Comparison of ENCODE assay signal across 13 cellular contexts in genomic region chr14:95725685-95726336, GRCh38.
DNase-seq lines count a peak whose midpoint lies in the region; ATAC-seq lines count a peak whose summit lies in the region.
"Had no signal": no experiment of that assay in that cellular context is flagged by ENCODE, and none has a peak within 500 bp of the region (broad histone marks: within the 10 kb centered on the region; RNA-seq: fewer than 3 reads in every experiment).

No MANE protein-coding gene starts in this region.

- ATAC-seq in GM18508 (IDR thresholded peaks at IDR 0.05; ENCODE audit: insufficient read depth, unreplicated experiment), result peak; percentile 56
- peak; percentile 38 for ATAC-seq in GM19468 (IDR thresholded peaks at IDR 0.05; ENCODE audit: extremely low read depth, unreplicated experiment)
- peak; percentile 53 for ATAC-seq in HG02970 (IDR thresholded peaks at IDR 0.05; ENCODE audit: low FRiP score, unreplicated experiment)
- ATAC-seq: effector memory CD8-positive, alpha-beta T cell had no signal

- peak; percentile 41 for DNase-seq in NAMALWA (ENCODE audit: low spot score)
- DNase-seq in NCI-H1105 treated with DMSO at 0.1 percent for 48 hours (lab: John Stamatoyannopoulos, UW), result no peak
- DNase-seq in NCI-H524 treated with DMSO at 0.1 percent for 48 hours (lab: John Stamatoyannopoulos, UW), result no peak
- DNase-seq in NCI-H1105 (lab: John Stamatoyannopoulos, UW), result no peak
- DNase-seq in hepatic stellate cell (ENCODE audit: low spot score), result no peak
- DNase-seq: anterior cingulate cortex; CD4-positive, alpha-beta T cell; effector memory CD8-positive, alpha-beta T cell; NCI-H510A treated with DMSO at 0.1 percent for 48 hours; SW 1271 had no signal
